12 cellular contexts compared by ENCODE assay signal in the genomic region with DNA sequence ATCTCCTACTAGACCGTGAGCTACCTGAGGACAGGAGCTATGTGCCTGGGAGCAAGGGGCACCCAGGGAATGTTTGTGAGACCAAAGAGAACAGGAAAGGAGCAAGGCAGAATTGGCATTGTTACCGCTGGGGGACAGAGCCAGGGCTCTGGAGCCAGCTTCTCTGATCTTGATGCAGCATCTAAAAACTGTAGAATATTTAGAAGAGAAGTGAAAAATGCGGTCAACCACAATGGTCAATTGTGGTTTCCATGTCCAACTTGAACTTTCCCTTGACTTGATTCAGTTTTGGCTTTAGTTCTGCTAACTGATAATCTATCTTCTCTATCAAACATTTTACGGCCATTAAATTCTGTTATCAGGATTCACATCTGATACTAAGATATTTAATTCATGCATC.
A peak's percentile ranks its signal among the peaks of the same experiment; 100 is the strongest.
DNase-seq lines count a peak whose midpoint lies in the region; ATAC-seq and TF ChIP-seq lines count a peak whose summit lies in the region.
"Had no signal": no experiment of that assay in that cellular context is flagged by ENCODE, and none has a peak within 500 bp of the region (broad histone marks: within the 10 kb centered on the region; RNA-seq: fewer than 3 reads in every experiment).

No MANE protein-coding gene starts in this region.

- no peak overlapping the region for H3K4me3 Mint-ChIP-seq in activated T-helper 1 cell treated with anti-CD3 and anti-CD28 coated beads, Interleukin-12 subunit alpha, Interleukin-12 subunit beta, Interleukin-2, Interleukin-4 antibody, amounts not matched to agents 30 ng/mL and 10 ng/mL and 1 ng/mL, durations not matched to agents 14 hours and 24 hours and 36 hours
- H3K4me3 Mint-ChIP-seq: T-helper 17 cell had no signal

- intact Hi-C loops in activated T-helper 1 cell treated with anti-CD3 and anti-CD28 coated beads, Interleukin-12 subunit alpha, Interleukin-12 subunit beta, Interleukin-2, Interleukin-4 antibody, amounts not matched to agents 30 ng/mL and 10 ng/mL and 1 ng/mL, durations not matched to agents 14 hours and 24 hours and 36 hours (cut with micrococcal nuclease): no loop called here

- no peak overlapping the region for H3K4me3 ChIP-seq in astrocyte of the cerebellum (ENCODE audit: low read depth, low read length)
- H3K4me3 ChIP-seq: left ventricle myocardium inferior had no signal

- no peaks in the 10 kb centered on the region for H3K9me3 Mint-ChIP-seq in activated T-helper 1 cell treated with anti-CD3 and anti-CD28 coated beads, Interleukin-12 subunit alpha, Interleukin-12 subunit beta, Interleukin-2, Interleukin-4 antibody, amounts not matched to agents 30 ng/mL and 10 ng/mL and 1 ng/mL, durations not matched to agents 14 hours and 24 hours and 36 hours

- no peaks in the 10 kb centered on the region for H3K27me3 Mint-ChIP-seq in activated T-helper 1 cell treated with anti-CD3 and anti-CD28 coated beads, Interleukin-12 subunit alpha, Interleukin-12 subunit beta, Interleukin-2, Interleukin-4 antibody, amounts not matched to agents 30 ng/mL and 10 ng/mL and 1 ng/mL, durations not matched to agents 14 hours and 24 hours and 36 hours (ENCODE audit: insufficient read depth)
- H3K27me3 Mint-ChIP-seq: T-helper 17 cell had no signal

- TF ChIP-seq CTCF in astrocyte of the cerebellum (IDR thresholded peaks at IDR 0.05; ENCODE audit: low read depth, low read length, missing control alignments): no peak

- DNase-seq in astrocyte of the cerebellum (ENCODE audit: low read depth) (peak; percentile 2), DMS53 treated with DMSO at 0.1 percent for 48 hours (lab: John Stamatoyannopoulos, UW; ENCODE audit: unreplicated experiment) (no peak), NCI-H1092 (lab: John Stamatoyannopoulos, UW) (no peak)
- DNase-seq in NK-92 treated with Interleukin-12 subunit alpha and Interleukin-12 subunit beta, amount 100 ng/mL, for 24 hours (lab: John Stamatoyannopoulos, UW): no peak
- DNase-seq in activated T-helper 1 cell treated with anti-CD3 and anti-CD28 coated beads, Interleukin-12 subunit alpha, Interleukin-12 subunit beta, Interleukin-2, Interleukin-4 antibody, amounts not matched to agents 30 ng/mL and 10 ng/mL and 1 ng/mL, durations not matched to agents 14 hours and 24 hours and 36 hours (ENCODE audit: low spot score): no peak
- DNase-seq: left ventricle myocardium inferior; nucleus accumbens; stimulated activated CD4-positive, alpha-beta T cell treated with anti-CD3 and anti-CD28 coated beads, Interleukin-4, amount 100 ng/mL, for 1 hour; T-helper 17 cell had no signal

- H3K36me3 Mint-ChIP-seq in activated T-helper 1 cell treated with anti-CD3 and anti-CD28 coated beads, Interleukin-12 subunit alpha, Interleukin-12 subunit beta, Interleukin-2, Interleukin-4 antibody, amounts not matched to agents 30 ng/mL and 10 ng/mL and 1 ng/mL, durations not matched to agents 14 hours and 24 hours and 36 hours (ENCODE audit: low read depth): no peaks in the 10 kb centered on the region

- H3K4me1 Mint-ChIP-seq in activated T-helper 1 cell treated with anti-CD3 and anti-CD28 coated beads, Interleukin-12 subunit alpha, Interleukin-12 subunit beta, Interleukin-2, Interleukin-4 antibody, amounts not matched to agents 30 ng/mL and 10 ng/mL and 1 ng/mL, durations not matched to agents 14 hours and 24 hours and 36 hours (ENCODE audit: low read depth): no peaks in the 10 kb centered on the region
- H3K4me1 Mint-ChIP-seq: T-helper 17 cell had no signal

- ATAC-seq in GM18868 (IDR thresholded peaks at IDR 0.05; ENCODE audit: unreplicated experiment): peak; percentile 86
- ATAC-seq in GM21526 (IDR thresholded peaks at IDR 0.05; ENCODE audit: low FRiP score, unreplicated experiment): peak; percentile 77
- ATAC-seq in HG03066 (IDR thresholded peaks at IDR 0.05; ENCODE audit: low read depth, unreplicated experiment): peak; percentile 78
- ATAC-seq: T-helper 17 cell had no signal

- H3K27ac Mint-ChIP-seq in activated T-helper 1 cell treated with anti-CD3 and anti-CD28 coated beads, Interleukin-12 subunit alpha, Interleukin-12 subunit beta, Interleukin-2, Interleukin-4 antibody, amounts not matched to agents 30 ng/mL and 10 ng/mL and 1 ng/mL, durations not matched to agents 14 hours and 24 hours and 36 hours: no peak overlapping the region
- H3K27ac Mint-ChIP-seq: T-helper 17 cell had no signal

- in situ Hi-C loops in astrocyte of the cerebellum (cut with HindIII; ENCODE audit: low sequenced_read_pairs): no loop called here
